Comparison of ENCODE assay signal across 34 cellular contexts in the genomic region with DNA sequence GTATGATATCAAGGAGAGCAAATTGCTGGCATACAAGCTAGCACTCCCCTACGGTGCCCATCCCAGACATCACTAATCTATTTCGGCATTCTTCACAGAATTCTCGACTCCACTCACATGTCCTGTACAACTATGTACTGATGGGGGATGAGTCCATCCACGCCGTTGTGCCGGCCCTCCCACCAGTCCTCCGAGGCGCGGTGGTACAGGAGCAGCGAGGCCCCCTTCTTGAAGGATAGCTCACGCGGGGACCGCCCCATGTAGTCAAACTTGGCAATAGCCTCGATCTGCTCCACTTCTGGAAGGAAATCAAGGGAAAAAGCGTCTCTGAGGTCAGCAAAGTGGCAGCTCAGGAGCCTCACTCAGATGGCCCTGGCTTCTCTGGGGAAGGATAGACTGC.
"Had no signal": no experiment of that assay in that cellular context is flagged by ENCODE, and none has a peak within 500 bp of the region (broad histone marks: within the 10 kb centered on the region; RNA-seq: fewer than 3 reads in every experiment).

No MANE protein-coding gene starts in this region.

- FAIRE-seq: astrocyte, bronchial epithelial cell, endometrium, endothelial cell of umbilical vein had no signal

- H3K27me3 ChIP-seq: esophagus squamous epithelium, gastroesophageal sphincter had no signal

- DNase-seq: activated B cell treated with CpG ODN at 0.5 μM for 24 hours; activated CD4-positive, alpha-beta T cell treated with anti-CD3 and anti-CD28 coated beads for 48 hours; activated CD4-positive, alpha-beta T cell treated with anti-CD3 and anti-CD28 coated beads, Interleukin-2, amount 50 U/mL, for 1 hour; activated CD4-positive, alpha-beta T cell treated with anti-CD3 and anti-CD28 coated beads, Interleukin-2, amount 50 U/mL, for 48 hours; activated CD8-positive, alpha-beta memory T cell treated with anti-CD3 and anti-CD28 coated beads for 24 hours; activated CD8-positive, alpha-beta T cell treated with anti-CD3 and anti-CD28 coated beads for 36 hours; activated effector memory CD4-positive, alpha-beta T cell treated with Interleukin-2 at 50 U/mL for 16 hours; activated gamma-delta T cell treated with Interleukin-2 at 50 U/mL for 16 hours; activated naive CD4-positive, alpha-beta T cell treated with anti-CD3 and anti-CD28 coated beads, Interleukin-2, amount 50 U/mL, for 16 hours; activated naive CD4-positive, alpha-beta T cell treated with Interleukin-2 at 50 U/mL for 16 hours; activated T-cell treated with anti-CD3 and anti-CD28 coated beads, Interleukin-2, amount 50 U/mL, for 4 hours; amniotic stem cell; anterior cingulate cortex; brain microvascular endothelial cell; cortex of kidney; dermis blood vessel endothelial cell; effector CD4-positive, alpha-beta T cell; effector memory CD8-positive, alpha-beta T cell; esophagus squamous epithelium; foreskin melanocyte; T-helper 1 cell; T-helper 17 cell; T1000; WERI-Rb-1 had no signal

- H3K36me3 Mint-ChIP-seq: activated naive CD8-positive, alpha-beta T cell had no signal

- H3K9me3 ChIP-seq: esophagus squamous epithelium, gastroesophageal sphincter had no signal

- H3K27ac Mint-ChIP-seq: activated B cell treated with CpG ODN at 0.5 μM for 24 hours; activated CD8-positive, alpha-beta T cell treated with anti-CD3 and anti-CD28 coated beads for 36 hours; activated naive CD8-positive, alpha-beta T cell; activated T-helper 17 cell treated with anti-CD3 and anti-CD28 coated beads, Interleukin-2, amount 50 U/mL, for 72 hours; effector memory CD8-positive, alpha-beta T cell; T-helper 17 cell; T-helper 2 cell treated with Interferon-gamma antibody and Interleukin-4, amounts not matched to agents 5 μg/mL and 100 μg/mL, for 36 hours had no signal

- H3K36me3 ChIP-seq: brain microvascular endothelial cell, WERI-Rb-1 had no signal

- H3K4me1 Mint-ChIP-seq: activated B cell treated with CpG ODN at 0.5 μM for 24 hours; activated T-helper 17 cell treated with anti-CD3 and anti-CD28 coated beads, Interleukin-2, amount 50 U/mL, for 72 hours; central memory CD8-positive, alpha-beta T cell had no signal

- H3K27ac ChIP-seq: brain microvascular endothelial cell, epithelial cell of prostate, esophagus squamous epithelium, gastroesophageal sphincter, WERI-Rb-1 had no signal

- H3K9me3 Mint-ChIP-seq: activated B cell treated with CpG ODN at 0.5 μM for 24 hours; activated CD8-positive, alpha-beta T cell treated with anti-CD3 and anti-CD28 coated beads for 36 hours; activated T-cell treated with anti-CD3 and anti-CD28 coated beads, Interleukin-2, amount 50 U/mL, for 4 hours; activated T-helper 17 cell treated with anti-CD3 and anti-CD28 coated beads, Interleukin-2, amount 50 U/mL, for 72 hours; central memory CD8-positive, alpha-beta T cell; effector memory CD8-positive, alpha-beta T cell; T-helper 2 cell treated with Interferon-gamma antibody and Interleukin-4, amounts not matched to agents 5 μg/mL and 100 μg/mL, for 36 hours had no signal

- H3K4me3 Mint-ChIP-seq: activated B cell treated with CpG ODN at 0.5 μM for 24 hours; activated CD8-positive, alpha-beta T cell treated with anti-CD3 and anti-CD28 coated beads for 36 hours; activated naive CD8-positive, alpha-beta T cell; activated T-cell treated with anti-CD3 and anti-CD28 coated beads, Interleukin-2, amount 50 U/mL, for 4 hours; activated T-helper 17 cell treated with anti-CD3 and anti-CD28 coated beads, Interleukin-2, amount 50 U/mL, for 72 hours; central memory CD8-positive, alpha-beta T cell; effector memory CD8-positive, alpha-beta T cell; T-helper 17 cell; T-helper 2 cell treated with Interferon-gamma antibody and Interleukin-4, amounts not matched to agents 5 μg/mL and 100 μg/mL, for 36 hours had no signal

- H3K4me1 ChIP-seq: esophagus squamous epithelium had no signal

- H3K4me3 ChIP-seq: esophagus squamous epithelium, gastroesophageal sphincter had no signal
